In the genomic region with DNA sequence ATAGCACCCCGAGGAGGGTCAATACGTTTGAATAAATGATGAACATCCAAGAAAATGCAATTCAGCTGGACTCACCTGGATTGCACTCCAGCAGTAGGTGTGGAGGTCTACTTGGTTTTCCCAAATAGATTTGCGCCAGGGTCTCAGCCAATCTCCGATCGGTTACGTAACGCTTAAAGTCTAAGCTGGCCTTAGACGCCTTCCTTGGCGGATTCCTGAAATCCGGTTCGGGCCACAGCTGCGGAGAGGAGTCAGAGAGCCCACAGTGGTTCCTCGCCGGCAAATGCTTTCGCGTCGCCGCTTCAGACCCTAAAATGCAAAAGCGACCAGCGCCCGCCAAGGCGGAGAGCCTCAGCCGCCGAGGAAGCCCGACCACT, we compare ENCODE assay signal across 8 cellular contexts. TPM values are rescaled to one million over a fixed set of nuclear protein-coding genes. Genes with fewer than 3 reads are reported as not detected.
DNase-seq lines count a peak whose midpoint lies in the region; ATAC-seq and TF ChIP-seq lines count a peak whose summit lies in the region.

No MANE protein-coding gene starts in this region.

- 0% methylated on average over 1 to 5 of the region's 25 CpGs for WGBS in gastroesophageal sphincter (ENCODE audit: low coverage in 1 of 2), 2 donors

- RAD21 ChIA-PET in HCT116 (lab: Charles Lee; ENCODE audit: low non-redundant PET in 1 of 2, low total read pairs in 2 of 2, uncharacterized antibody in 2 of 2, unreplicated experiment in 2 of 2), result no interaction called here

- H3K4me2 ChIP-seq in HCT116 (ENCODE audit: low read length) (peak overlapping the region; percentile 68), SU-DHL-6 (ENCODE audit: low read depth, low read length, poor library complexity, severe bottlenecking) (peak overlapping the region; percentile 71)

- H3K27ac ChIP-seq in HCT116 (ENCODE audit: low read depth, low read length) (peak overlapping the region; percentile 62), SU-DHL-6 (ENCODE audit: low read depth, low read length) (no peak overlapping the region), gastroesophageal sphincter (peak overlapping the region; percentile 52 to 99 (median 98))

- H3K27me3 ChIP-seq in HCT116 (ENCODE audit: insufficient read depth, low read length), result no peaks in the 10 kb centered on the region
- no peaks in the 10 kb centered on the region for H3K27me3 ChIP-seq in SU-DHL-6 (ENCODE audit: low read length)
- H3K27me3 ChIP-seq in gastroesophageal sphincter, result no peaks in the 10 kb centered on the region

- CTCF ChIA-PET in HCT116 (lab: Charles Lee), result no interaction called here

- TF ChIP-seq CTCF in CD14-positive monocyte (IDR thresholded peaks at IDR 0.05) (no peak), HCT116 (IDR thresholded peaks at IDR 0.05 in 2 of 3, conservative IDR thresholded peaks at IDR 0.05 in 1 of 3; ENCODE audit: borderline replicate concordance in 1 of 3, insufficient read depth in 1 of 3, low read depth in 2 of 3, low read length in 2 of 3) (no peak), SU-DHL-6 (IDR thresholded peaks at IDR 0.05; ENCODE audit: insufficient read depth, low read length, poor library complexity, severe bottlenecking) (no peak), gastroesophageal sphincter (IDR thresholded peaks at IDR 0.05) (no peak), retinal pigment epithelial cell (conservative IDR thresholded peaks at IDR 0.05; ENCODE audit: low read depth, low read length) (no peak)

- H3K36me3 ChIP-seq in HCT116 (ENCODE audit: control insufficient read depth in 1 of 2, insufficient read depth in 2 of 2, low read length in 2 of 2) (peaks cover 6 to 11% of the 10 kb centered on the region in 2 experiments; a peak in 3 of 4 replicates), SU-DHL-6 (ENCODE audit: low read length) (no peaks in the 10 kb centered on the region), gastroesophageal sphincter (peaks cover 0 to 27% of the 10 kb centered on the region in 2 donors)

- TF ChIP-seq POLR2A in HCT116 (IDR thresholded peaks at IDR 0.05; ENCODE audit: borderline replicate concordance, extremely low read depth, insufficient read depth, insufficient read length) (no peak), gastroesophageal sphincter (IDR thresholded peaks at IDR 0.05) (no peak)

- no TSS peak for BruUV-seq in HCT116 (replicated peaks; lab: Mats Ljungman, UMichigan)

- peak overlapping the region; percentile 98 for H3K4me3 Mint-ChIP-seq in CD14-positive monocyte

- peak; percentile 4 for ATAC-seq in HCT116
- peak; percentile 6 for ATAC-seq in gastroesophageal sphincter
- no peak for ATAC-seq in HG02763 (IDR thresholded peaks at IDR 0.05; ENCODE audit: unreplicated experiment)

- H3K27ac Mint-ChIP-seq in CD14-positive monocyte, result peak overlapping the region; percentile 89 to 98 (median 95)

- H3K79me2 ChIP-seq in HCT116 (ENCODE audit: insufficient read depth, low read length), result peaks cover 87% of the 10 kb centered on the region
- peaks cover 71% of the 10 kb centered on the region for H3K79me2 ChIP-seq in SU-DHL-6 (ENCODE audit: insufficient read depth, low read length)

- H3K9ac ChIP-seq in HCT116 (ENCODE audit: low read length) (peak overlapping the region; percentile 80), SU-DHL-6 (ENCODE audit: low read length) (peak overlapping the region; percentile 82)

- no peaks in the 10 kb centered on the region for H3K27me3 Mint-ChIP-seq in CD14-positive monocyte (ENCODE audit: low read depth in 3 of 3)

- peaks cover 41% of the 10 kb centered on the region for H3K4me1 Mint-ChIP-seq in CD14-positive monocyte

- no peak for TF ChIP-seq EP300 in gastroesophageal sphincter (IDR thresholded peaks at IDR 0.05)

- H3K9me3 ChIP-seq in HCT116 (ENCODE audit: control insufficient read depth in 1 of 2, insufficient read depth in 1 of 2, low read depth in 1 of 2, low read length in 2 of 2), result no peaks in the 10 kb centered on the region
- H3K9me3 ChIP-seq in SU-DHL-6 (ENCODE audit: insufficient read depth, low read length), result no peaks in the 10 kb centered on the region
- no peaks in the 10 kb centered on the region for H3K9me3 ChIP-seq in gastroesophageal sphincter

- DNase-seq in CD14-positive monocyte (ENCODE audit: low spot score) (no peak), HCT116 (ENCODE audit: low read depth, low spot score) (no peak), retinal pigment epithelial cell (ENCODE audit: low read depth) (peak; percentile 34), NCI-H1417 treated with DMSO at 0.1 percent for 48 hours (lab: John Stamatoyannopoulos, UW) (no peak), AG20443 (ENCODE audit: low spot score) (no peak)

- H3K4me3 ChIP-seq in HCT116 (replicated peaks in 1 of 2; ENCODE audit: low read depth in 1 of 2, low read length in 2 of 2) (peak overlapping the region; percentile 73 to 92), SU-DHL-6 (ENCODE audit: insufficient read depth, low read length, poor library complexity, severe bottlenecking) (peak overlapping the region; percentile 99), gastroesophageal sphincter (peak overlapping the region; percentile 58 to 85), retinal pigment epithelial cell (ENCODE audit: low read length) (peak overlapping the region; percentile 95)

- POLR2A ChIA-PET in HCT116 (lab: Charles Lee), result interaction anchor here (0.6 kb wide), 1 partner anchor 38 kb away, joined by 3 read pairs; no protein-coding TSS in a partner anchor

- no peak for TF ChIP-seq RAD21 in HCT116 (IDR thresholded peaks at IDR 0.05; ENCODE audit: low read depth)

- no peak overlapping the region for H2AFZ ChIP-seq in HCT116 (ENCODE audit: low read depth, low read length, poor library complexity, severe bottlenecking)
- H2AFZ ChIP-seq in SU-DHL-6 (ENCODE audit: low read depth, low read length, severe bottlenecking), result peak overlapping the region; percentile 91

- H4K20me1 ChIP-seq in HCT116 (ENCODE audit: insufficient read depth) (no peaks in the 10 kb centered on the region), SU-DHL-6 (ENCODE audit: low read depth, low read length) (no peaks in the 10 kb centered on the region)

- H3K4me1 ChIP-seq in HCT116 (ENCODE audit: control insufficient read depth in 1 of 2, insufficient read depth in 2 of 2, low read length in 2 of 2) (peaks cover 10 to 16% of the 10 kb centered on the region in 2 experiments), gastroesophageal sphincter (peaks cover 8 to 56% (median 16%) of the 10 kb centered on the region in 3 donors)

- H3F3A ChIP-seq in SU-DHL-6 (ENCODE audit: insufficient read depth), result peaks cover 11% of the 10 kb centered on the region

- H3K9me2 ChIP-seq in HCT116 (ENCODE audit: insufficient read depth) (no peaks in the 10 kb centered on the region), SU-DHL-6 (replicated peaks; ENCODE audit: insufficient read depth, low read length) (no peaks in the 10 kb centered on the region)

- peaks cover 10 to 22% of the 10 kb centered on the region in 2 donors for H3K36me3 Mint-ChIP-seq in CD14-positive monocyte

- intact Hi-C loops in CD14-positive monocyte (cut with micrococcal nuclease), result loop anchor here (2.0 to 5.0 kb wide), 2 partner anchors 42 to 43 kb away; no protein-coding TSS in a partner anchor
- intact Hi-C loops in HCT116 (cut with micrococcal nuclease), result loop anchor here (2.0 kb wide), 2 partner anchors 123 to 133 kb away; no protein-coding TSS in a partner anchor

- H3K9me3 Mint-ChIP-seq in CD14-positive monocyte, result peaks cover 0 to 6% (median 0%) of the 10 kb centered on the region in 7 donors

TF ChIP-seq in HCT116, 20 proteins besides CTCF, POLR2A, EP300 and RAD21 (continues in another document):
- TF ChIP-seq CEBPB (IDR thresholded peaks at IDR 0.05; ENCODE audit: low read depth) (no peak), YY1 (IDR thresholded peaks at IDR 0.05; ENCODE audit: extremely low read depth, insufficient replicate concordance, low read depth, low read length) (no peak), REST (IDR thresholded peaks at IDR 0.05; ENCODE audit: low read depth) (no peak), SRF (IDR thresholded peaks at IDR 0.05; ENCODE audit: low read depth) (no peak), EZH2phosphoT487 (IDR thresholded peaks at IDR 0.05; ENCODE audit: borderline replicate concordance) (no peak), POLR2AphosphoS5 (IDR thresholded peaks at IDR 0.05; ENCODE audit: low read depth, low read length) (no peak), SIN3A (IDR thresholded peaks at IDR 0.05; ENCODE audit: low read depth) (no peak), CBX3 (IDR thresholded peaks at IDR 0.05; ENCODE audit: low read depth) (no peak), ZFX (IDR thresholded peaks at IDR 0.05) (no peak), JUND (IDR thresholded peaks at IDR 0.05) (no peak)

RNA-seq across cellular contexts. Expression of gene TFB2M, which starts 0.3 kb away (rescaled TPM):
- 1 to 10 TPM; 7.9 to 9.7 TPM for polyA plus RNA-seq in CD14-positive monocyte
- total RNA-seq in HCT116 (2021; ENCODE audit: unreplicated experiment) (24.4 TPM), gastroesophageal sphincter (10 to 100 TPM in 2 of 4 donors, 1 to 10 TPM in 2; 7.4 to 12.8 (median 10.2) TPM)
- 6.8 and 9.3 TPM in 2 replicates for polyA plus RNA-seq in HCT116 (2012)

RNA-seq across cellular contexts. Expression of gene CNST, which starts 0.5 kb away (rescaled TPM):
- 10 to 100 TPM; 11.0 to 13.7 TPM for polyA plus RNA-seq in CD14-positive monocyte
- total RNA-seq in HCT116 (2021; ENCODE audit: unreplicated experiment) (13.5 TPM), gastroesophageal sphincter (10 to 100 TPM; 41.6 to 81.9 (median 65.6) TPM)
- polyA plus RNA-seq in HCT116 (2012), result 4.3 and 5.0 TPM in 2 replicates

RNA-seq across cellular contexts. Expression of gene SMYD3, which starts 58.7 kb away (rescaled TPM):
- 1 to 10 TPM; 4.0 to 8.4 TPM for polyA plus RNA-seq in CD14-positive monocyte
- 33.6 TPM for total RNA-seq in HCT116 (2021; ENCODE audit: unreplicated experiment)
- polyA plus RNA-seq in HCT116 (2012), result 29.5 and 38.2 TPM in 2 replicates
- total RNA-seq in gastroesophageal sphincter, result 10 to 100 TPM; 11.6 to 26.9 (median 18.3) TPM
